11 cellular contexts compared by ENCODE assay signal in the genomic region with DNA sequence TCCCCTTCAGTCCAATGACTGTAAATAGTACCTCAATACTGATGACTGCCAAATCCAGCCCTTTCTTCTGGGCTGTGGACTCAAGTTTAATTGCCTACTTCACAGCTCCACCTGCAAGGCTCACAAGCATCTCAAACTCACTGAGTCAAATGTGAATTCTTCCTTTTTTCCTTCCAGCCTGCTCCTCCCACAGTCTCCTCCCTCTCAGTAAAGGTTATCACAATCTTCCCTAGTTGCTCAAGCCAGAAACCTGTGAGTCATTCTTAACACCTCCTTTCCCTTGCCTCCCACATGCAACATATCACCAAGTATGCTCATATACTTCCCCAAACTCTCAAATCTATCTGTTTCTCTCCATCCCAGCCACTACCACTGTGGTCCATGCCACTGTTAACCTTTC. TPM values are rescaled to one million over a fixed set of nuclear protein-coding genes. Genes with fewer than 3 reads are reported as not detected.
DNase-seq lines count a peak whose midpoint lies in the region; ATAC-seq and TF ChIP-seq lines count a peak whose summit lies in the region.
"Had no signal": no experiment of that assay in that cellular context is flagged by ENCODE, and none has a peak within 500 bp of the region (broad histone marks: within the 10 kb centered on the region; RNA-seq: fewer than 3 reads in every experiment).

No MANE protein-coding gene starts in this region.

- TF ChIP-seq CTCF in natural killer cell (IDR thresholded peaks at IDR 0.05) (no peak), PC-9 (conservative IDR thresholded peaks at IDR 0.05) (no peak), OCI-LY7 (conservative IDR thresholded peaks at IDR 0.05; ENCODE audit: low read length) (no peak), vagina (IDR thresholded peaks at IDR 0.05) (no peak)

- DNase-seq in natural killer cell treated with Interleukin-12 subunit alpha and Interleukin-12 subunit beta and Interleukin-15 and Interleukin-18, amount 100 ng/mL, for 72 hours (ENCODE audit: low spot score): peak; percentile 58
- no peak for DNase-seq in natural killer cell
- DNase-seq in PC-9: peak; percentile 3 to 62
- DNase-seq in stimulated activated naive CD8-positive, alpha-beta T cell treated with anti-CD3 and anti-CD28 coated beads, Interleukin-15, Interleukin-2, amounts not matched to agents 100 U/mL and 50 U/mL, for 24 hours: no peak
- no peak for DNase-seq in OCI-LY7 (ENCODE audit: low spot score)
- DNase-seq in vagina (ENCODE audit: extremely low spot score in 2 of 2): no peak
- DNase-seq: naive thymus-derived CD8-positive, alpha-beta T cell had no signal

- H3K9me3 ChIP-seq in PC-9 (ENCODE audit: insufficient read depth, low read depth) (peaks cover 3% of the 10 kb centered on the region; the same call in 1 of the 2 replicates), OCI-LY7 (ENCODE audit: low read length) (no peaks in the 10 kb centered on the region), vagina (no peaks in the 10 kb centered on the region)

- H3K27ac Mint-ChIP-seq in natural killer cell treated with Interleukin-12 subunit alpha and Interleukin-12 subunit beta and Interleukin-15 and Interleukin-18, amount 100 ng/mL, for 72 hours: no peak overlapping the region
- no peak overlapping the region for H3K27ac Mint-ChIP-seq in natural killer cell
- H3K27ac Mint-ChIP-seq: CD14-positive monocyte; naive thymus-derived CD8-positive, alpha-beta T cell; WTC11 had no signal

- H3K36me3 Mint-ChIP-seq in natural killer cell treated with Interleukin-12 subunit alpha and Interleukin-12 subunit beta and Interleukin-15 and Interleukin-18, amount 100 ng/mL, for 72 hours: no peaks in the 10 kb centered on the region
- H3K36me3 Mint-ChIP-seq in natural killer cell: no peaks in the 10 kb centered on the region
- H3K36me3 Mint-ChIP-seq: CD14-positive monocyte; naive thymus-derived CD8-positive, alpha-beta T cell; WTC11 had no signal

- H3K4me1 Mint-ChIP-seq in natural killer cell treated with Interleukin-12 subunit alpha and Interleukin-12 subunit beta and Interleukin-15 and Interleukin-18, amount 100 ng/mL, for 72 hours (ENCODE audit: low read depth in 2 of 2): peaks cover under 1 to 6% of the 10 kb centered on the region in 2 donors
- peaks cover 12% of the 10 kb centered on the region in 2 donors for H3K4me1 Mint-ChIP-seq in natural killer cell

- H4K20me1 ChIP-seq in PC-9 (ENCODE audit: insufficient read depth): no peaks in the 10 kb centered on the region
- no peaks in the 10 kb centered on the region for H4K20me1 ChIP-seq in OCI-LY7 (ENCODE audit: insufficient read depth, low read length)

- no peaks in the 10 kb centered on the region for H3K27me3 ChIP-seq in PC-9 (ENCODE audit: insufficient read depth, low read depth)
- no peaks in the 10 kb centered on the region for H3K27me3 ChIP-seq in vagina

- intact Hi-C loops in natural killer cell (cut with micrococcal nuclease): loop anchor here (10.0 kb wide), 1 partner anchor 620 kb away; a partner anchor contains a TSS
- intact Hi-C loops in PC-9 (cut with micrococcal nuclease; ENCODE audit: unreplicated experiment): no loop called here
- intact Hi-C loops in OCI-LY7 (cut with micrococcal nuclease; ENCODE audit: unreplicated experiment): no loop called here
- intact Hi-C loops in vagina (cut with DNase I): no loop called here

- POLR2A ChIA-PET in PC-9 (lab: Charles Lee; ENCODE audit: unreplicated experiment) (interaction anchor here (0.7 kb wide), 1 partner anchor 129 kb away, joined by 3 read pairs; no protein-coding TSS in a partner anchor), OCI-LY7 (lab: Charles Lee) (interaction anchor here (0.5 kb wide), 1 partner anchor 529 kb away, joined by 3 read pairs; no protein-coding TSS in a partner anchor)

- CTCF ChIA-PET in PC-9 (lab: Charles Lee): no interaction called here
- CTCF ChIA-PET in OCI-LY7 (lab: Charles Lee; ENCODE audit: unreplicated experiment): no interaction called here

- H2AFZ ChIP-seq in PC-9 (no peak overlapping the region), OCI-LY7 (ENCODE audit: low read length) (no peak overlapping the region)

- H3K9me2 ChIP-seq in PC-9 (ENCODE audit: insufficient read depth) (no peaks in the 10 kb centered on the region), OCI-LY7 (ENCODE audit: insufficient read depth, low read length) (no peaks in the 10 kb centered on the region)

- H3K27ac ChIP-seq in PC-9 (no peak overlapping the region), OCI-LY7 (ENCODE audit: low read depth, low read length, poor library complexity, severe bottlenecking) (no peak overlapping the region), vagina (no peak overlapping the region)

- H3K36me3 ChIP-seq in PC-9 (ENCODE audit: low read depth) (no peaks in the 10 kb centered on the region), OCI-LY7 (ENCODE audit: insufficient read depth, low read length) (no peaks in the 10 kb centered on the region), vagina (no peaks in the 10 kb centered on the region)

- no peak for TF ChIP-seq POLR2A in vagina (IDR thresholded peaks at IDR 0.05)

- peaks cover 3% of the 10 kb centered on the region; the same call in 1 of the 2 replicates for H3F3A ChIP-seq in PC-9 (ENCODE audit: insufficient read depth, low read depth)

- ATAC-seq in natural killer cell treated with Interleukin-12 subunit alpha and Interleukin-12 subunit beta and Interleukin-15 and Interleukin-18, amount 100 ng/mL, for 72 hours: peak; percentile 8 to 70
- no peak for ATAC-seq in natural killer cell
- peak; percentile 70 for ATAC-seq in esophagus mucosa
- ATAC-seq in stimulated activated naive CD8-positive, alpha-beta T cell treated with anti-CD3 and anti-CD28 coated beads, Interleukin-15, Interleukin-2, amounts not matched to agents 100 U/mL and 50 U/mL, for 24 hours: peak; percentile 76
- ATAC-seq in SK-N-SH treated with all-trans-retinoic acid at 6 μM for 48 hours: no peak
- ATAC-seq: naive thymus-derived CD8-positive, alpha-beta T cell; WTC11 had no signal

- H3K4me3 ChIP-seq in PC-9 (no peak overlapping the region), OCI-LY7 (ENCODE audit: low read depth, low read length, poor library complexity, severe bottlenecking) (no peak overlapping the region), vagina (no peak overlapping the region)

- H3K9me3 Mint-ChIP-seq in natural killer cell treated with Interleukin-12 subunit alpha and Interleukin-12 subunit beta and Interleukin-15 and Interleukin-18, amount 100 ng/mL, for 72 hours: no peaks in the 10 kb centered on the region
- H3K9me3 Mint-ChIP-seq in natural killer cell: no peaks in the 10 kb centered on the region
- H3K9me3 Mint-ChIP-seq: naive thymus-derived CD8-positive, alpha-beta T cell; WTC11 had no signal

- H3K4me2 ChIP-seq in PC-9: no peak overlapping the region
- H3K4me2 ChIP-seq in OCI-LY7 (ENCODE audit: low read length): no peak overlapping the region

- peaks cover 12% of the 10 kb centered on the region for H3K4me1 ChIP-seq in PC-9 (replicated peaks; ENCODE audit: insufficient read depth)
- H3K4me1 ChIP-seq in OCI-LY7 (ENCODE audit: insufficient read depth, low read length, poor library complexity, severe bottlenecking): peaks cover 11% of the 10 kb centered on the region
- peaks cover 11% of the 10 kb centered on the region for H3K4me1 ChIP-seq in vagina

- BruUV-seq in PC-9 (replicated peaks; lab: Mats Ljungman, UMichigan) (no TSS peak), OCI-LY7 (replicated peaks; lab: Mats Ljungman, UMichigan) (no TSS peak)

- H3K4me3 Mint-ChIP-seq in natural killer cell treated with Interleukin-12 subunit alpha and Interleukin-12 subunit beta and Interleukin-15 and Interleukin-18, amount 100 ng/mL, for 72 hours: no peak overlapping the region
- no peak overlapping the region for H3K4me3 Mint-ChIP-seq in natural killer cell
- H3K4me3 Mint-ChIP-seq: CD14-positive monocyte; naive thymus-derived CD8-positive, alpha-beta T cell; WTC11 had no signal

- H3K79me2 ChIP-seq in PC-9 (ENCODE audit: low read depth) (no peaks in the 10 kb centered on the region), OCI-LY7 (ENCODE audit: insufficient read depth, low read depth, low read length) (no peaks in the 10 kb centered on the region)

- H3K27me3 Mint-ChIP-seq in natural killer cell treated with Interleukin-12 subunit alpha and Interleukin-12 subunit beta and Interleukin-15 and Interleukin-18, amount 100 ng/mL, for 72 hours: no peaks in the 10 kb centered on the region
- H3K27me3 Mint-ChIP-seq in natural killer cell (ENCODE audit: low read depth in 2 of 2): no peaks in the 10 kb centered on the region
- H3K27me3 Mint-ChIP-seq: naive thymus-derived CD8-positive, alpha-beta T cell had no signal

TF ChIP-seq in SK-N-SH treated with all-trans-retinoic acid at 6 μM for 48 hours, 23 proteins besides CTCF, POLR2A, EP300 and RAD21:
- TF ChIP-seq ZFP3 (CRISPR knock-in tag; IDR thresholded peaks at IDR 0.05) (no peak), ESRRG (CRISPR knock-in tag; IDR thresholded peaks at IDR 0.05) (no peak), ZNF8 (CRISPR knock-in tag; IDR thresholded peaks at IDR 0.05) (no peak), ZNF70 (CRISPR knock-in tag; IDR thresholded peaks at IDR 0.05) (no peak), ISL1 (CRISPR knock-in tag; IDR thresholded peaks at IDR 0.05) (no peak), TOX (CRISPR knock-in tag; IDR thresholded peaks at IDR 0.05; ENCODE audit: borderline replicate concordance) (no peak)
- TF ChIP-seq, protein P1, sequence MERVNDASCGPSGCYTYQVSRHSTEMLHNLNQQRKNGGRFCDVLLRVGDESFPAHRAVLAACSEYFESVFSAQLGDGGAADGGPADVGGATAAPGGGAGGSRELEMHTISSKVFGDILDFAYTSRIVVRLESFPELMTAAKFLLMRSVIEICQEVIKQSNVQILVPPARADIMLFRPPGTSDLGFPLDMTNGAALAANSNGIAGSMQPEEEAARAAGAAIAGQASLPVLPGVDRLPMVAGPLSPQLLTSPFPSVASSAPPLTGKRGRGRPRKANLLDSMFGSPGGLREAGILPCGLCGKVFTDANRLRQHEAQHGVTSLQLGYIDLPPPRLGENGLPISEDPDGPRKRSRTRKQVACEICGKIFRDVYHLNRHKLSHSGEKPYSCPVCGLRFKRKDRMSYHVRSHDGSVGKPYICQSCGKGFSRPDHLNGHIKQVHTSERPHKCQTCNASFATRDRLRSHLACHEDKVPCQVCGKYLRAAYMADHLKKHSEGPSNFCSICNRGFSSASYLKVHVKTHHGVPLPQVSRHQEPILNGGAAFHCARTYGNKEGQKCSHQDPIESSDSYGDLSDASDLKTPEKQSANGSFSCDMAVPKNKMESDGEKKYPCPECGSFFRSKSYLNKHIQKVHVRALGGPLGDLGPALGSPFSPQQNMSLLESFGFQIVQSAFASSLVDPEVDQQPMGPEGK (CRISPR knock-in tag; IDR thresholded peaks at IDR 0.05; ENCODE audit: borderline replicate concordance): no peak

RNA-seq across cellular contexts. Expression of a gene that starts 3.7 kb away (rescaled TPM):
- 10 to 100 TPM; 44.9 to 48.1 TPM for total RNA-seq in natural killer cell treated with Interleukin-12 subunit alpha and Interleukin-12 subunit beta and Interleukin-15 and Interleukin-18, amount 100 ng/mL, for 72 hours
- total RNA-seq in natural killer cell: 10 to 100 TPM; 36.7 to 50.5 (median 48.0) TPM
- total RNA-seq in PC-9 (2021): 13.3 and 15.6 TPM in 2 replicates
- total RNA-seq in esophagus mucosa: 59.2 TPM
- total RNA-seq in OCI-LY7 (2014; rRNA removed; shearing (Covaris generic)): 8.3 and 11.5 TPM in 2 replicates
- 19.5 and 23.1 TPM in 2 replicates for total RNA-seq in OCI-LY7 (2022)
- total RNA-seq in vagina: 84.7 TPM

Comparison
In these comparisons a context has a peak if more than half of its experiments do, and no peak if none do; other contexts are left out.
1. ATAC-seq: peak in natural killer cell treated with Interleukin-12 subunit alpha and Interleukin-12 subunit beta and Interleukin-15 and Interleukin-18, amount 100 ng/mL, for 72 hours (2 of 2), esophagus mucosa (single experiment) and stimulated activated naive CD8-positive, alpha-beta T cell treated with anti-CD3 and anti-CD28 coated beads, Interleukin-15, Interleukin-2, amounts not matched to agents 100 U/mL and 50 U/mL, for 24 hours (single experiment); none in natural killer cell (0 of 3) and SK-N-SH treated with all-trans-retinoic acid at 6 μM for 48 hours (single experiment).
2. DNase-seq: peak in natural killer cell treated with Interleukin-12 subunit alpha and Interleukin-12 subunit beta and Interleukin-15 and Interleukin-18, amount 100 ng/mL, for 72 hours (single experiment) and PC-9 (2 of 2); none in natural killer cell (single experiment), stimulated activated naive CD8-positive, alpha-beta T cell treated with anti-CD3 and anti-CD28 coated beads, Interleukin-15, Interleukin-2, amounts not matched to agents 100 U/mL and 50 U/mL, for 24 hours (single experiment), OCI-LY7 (single experiment) and vagina (0 of 2).